27 cellular contexts compared by ENCODE assay signal in genomic region chr9:29969408-29969807, GRCh38.
"Had no signal": no experiment of that assay in that cellular context is flagged by ENCODE, and none has a peak within 500 bp of the region (broad histone marks: within the 10 kb centered on the region; RNA-seq: fewer than 3 reads in every experiment).

No MANE protein-coding gene starts in this region.

- H3K4me1 ChIP-seq: pancreas, psoas muscle, right lobe of liver, sigmoid colon, stomach, thyroid gland, transverse colon, upper lobe of right lung, uterus had no signal

- H3K4me3 Mint-ChIP-seq: naive B cell; naive thymus-derived CD8-positive, alpha-beta T cell; natural killer cell treated with Interleukin-12 subunit alpha and Interleukin-12 subunit beta and Interleukin-15 and Interleukin-18, amount 100 ng/mL, for 72 hours; nephron progenitor cell; neural crest cell; stimulated activated naive B cell treated with anti-CD40 and anti-IgM and Interleukin-4, amounts not matched to agents 10 μg/mL and 1 μg/mL and 100 μg/mL, for 72 hours; stimulated activated naive CD8-positive, alpha-beta T cell treated with anti-CD3 and anti-CD28 coated beads, Interleukin-15, Interleukin-2, amounts not matched to agents 100 ng/mL and 50 ng/mL, for 24 hours; type B pancreatic cell had no signal

- ATAC-seq: naive thymus-derived CD8-positive, alpha-beta T cell; pancreas; psoas muscle; right cardiac atrium; right lobe of liver; stimulated activated naive B cell treated with anti-CD40 and anti-IgM and Interleukin-4, amounts not matched to agents 10 μg/mL and 1 μg/mL and 100 μg/mL, for 72 hours had no signal

- H3K9me3 ChIP-seq: neutrophil, pancreas, psoas muscle, right lobe of liver, sigmoid colon, thoracic aorta, thyroid gland, transverse colon, upper lobe of right lung, uterus had no signal

- H3K27ac Mint-ChIP-seq: naive B cell; naive thymus-derived CD8-positive, alpha-beta T cell; natural killer cell treated with Interleukin-12 subunit alpha and Interleukin-12 subunit beta and Interleukin-15 and Interleukin-18, amount 100 ng/mL, for 72 hours; nephron progenitor cell; stimulated activated naive B cell treated with anti-CD40 and anti-IgM and Interleukin-4, amounts not matched to agents 10 μg/mL and 1 μg/mL and 100 μg/mL, for 72 hours; stimulated activated naive CD8-positive, alpha-beta T cell treated with anti-CD3 and anti-CD28 coated beads, Interleukin-15, Interleukin-2, amounts not matched to agents 100 ng/mL and 50 ng/mL, for 24 hours; type B pancreatic cell had no signal

- H3K4me3 ChIP-seq: pancreas, psoas muscle, right lobe of liver, sigmoid colon, stomach, thoracic aorta, thyroid gland, transverse colon, upper lobe of right lung, uterus had no signal

- H3K36me3 Mint-ChIP-seq: naive B cell; naive thymus-derived CD8-positive, alpha-beta T cell; natural killer cell treated with Interleukin-12 subunit alpha and Interleukin-12 subunit beta and Interleukin-15 and Interleukin-18, amount 100 ng/mL, for 72 hours; stimulated activated naive B cell treated with anti-CD40 and anti-IgM and Interleukin-4, amounts not matched to agents 10 μg/mL and 1 μg/mL and 100 μg/mL, for 72 hours; type B pancreatic cell had no signal

- H3K27me3 ChIP-seq: neutrophil, pancreas, right lobe of liver, sigmoid colon, stomach, thyroid gland, transverse colon, upper lobe of right lung, uterus had no signal

- H3K4me1 Mint-ChIP-seq: naive B cell; nephron progenitor cell; neural crest cell; stimulated activated naive B cell treated with anti-CD40 and anti-IgM and Interleukin-4, amounts not matched to agents 10 μg/mL and 1 μg/mL and 100 μg/mL, for 72 hours had no signal

- H3K36me3 ChIP-seq: neutrophil, pancreas, right lobe of liver, sigmoid colon, stomach, thoracic aorta, thyroid gland, transverse colon, upper lobe of right lung, uterus had no signal

- DNase-seq: naive B cell; naive thymus-derived CD8-positive, alpha-beta T cell; nephron progenitor cell; nucleus accumbens; psoas muscle; right lobe of liver; sigmoid colon; small intestine; stimulated activated CD4-positive, alpha-beta T cell treated with anti-CD3 and anti-CD28 coated beads, Interleukin-15, amount 100 ng/mL, for 24 hours; stimulated activated CD4-positive, alpha-beta T cell treated with anti-CD3 and anti-CD28 coated beads, Interleukin-2, amount 100 ng/mL, for 24 hours; stimulated activated CD4-positive, alpha-beta T cell treated with anti-CD3 and anti-CD28 coated beads, Interleukin-2, amount 100 ng/mL, for 48 hours; stimulated activated CD4-positive, alpha-beta T cell treated with anti-CD3 and anti-CD28 coated beads, Interleukin-4, amount 100 ng/mL, for 24 hours; stimulated activated naive B cell treated with anti-CD40 and anti-IgM and Interleukin-4, amounts not matched to agents 10 μg/mL and 1 μg/mL and 100 μg/mL, for 72 hours; stimulated activated naive CD4-positive, alpha-beta T cell treated with Interleukin-2 at 50 U/mL for 16 hours; stomach; thyroid gland; transverse colon; upper lobe of right lung; uterus had no signal

- H3K9me3 Mint-ChIP-seq: natural killer cell treated with Interleukin-12 subunit alpha and Interleukin-12 subunit beta and Interleukin-15 and Interleukin-18, amount 100 ng/mL, for 72 hours; nephron progenitor cell; stimulated activated naive CD8-positive, alpha-beta T cell treated with anti-CD3 and anti-CD28 coated beads, Interleukin-15, Interleukin-2, amounts not matched to agents 100 ng/mL and 50 ng/mL, for 24 hours; type B pancreatic cell had no signal

- FAIRE-seq: pancreas, small intestine had no signal

- H3K27me3 Mint-ChIP-seq: naive B cell; naive thymus-derived CD8-positive, alpha-beta T cell; natural killer cell treated with Interleukin-12 subunit alpha and Interleukin-12 subunit beta and Interleukin-15 and Interleukin-18, amount 100 ng/mL, for 72 hours; stimulated activated naive B cell treated with anti-CD40 and anti-IgM and Interleukin-4, amounts not matched to agents 10 μg/mL and 1 μg/mL and 100 μg/mL, for 72 hours; stimulated activated naive CD8-positive, alpha-beta T cell treated with anti-CD3 and anti-CD28 coated beads, Interleukin-15, Interleukin-2, amounts not matched to agents 100 ng/mL and 50 ng/mL, for 24 hours; type B pancreatic cell had no signal

- H3K27ac ChIP-seq: neutrophil, pancreas, psoas muscle, right lobe of liver, sigmoid colon, stomach, thoracic aorta, thyroid gland, transverse colon, upper lobe of right lung, uterus had no signal
